In genomic region chr3:17645074-17645698, GRCh38 we compare ENCODE assay signal across 8 cellular contexts.
DNase-seq lines count a peak whose midpoint lies in the region; ATAC-seq, FAIRE-seq and TF ChIP-seq lines count a peak whose summit lies in the region.

No MANE protein-coding gene starts in this region.

- peak; percentile 85 for TF ChIP-seq CTCF in PC-3 (conservative IDR thresholded peaks at IDR 0.05; ENCODE audit: low read depth, low read length)
- peak; percentile 51 to 61 for TF ChIP-seq CTCF in endothelial cell of umbilical vein (IDR thresholded peaks at IDR 0.05; ENCODE audit: extremely low read depth in 1 of 2, insufficient read depth in 1 of 2, low read depth in 1 of 2, low read length in 2 of 2)

- no peaks in the 10 kb centered on the region for H3K9me2 ChIP-seq in PC-3 (replicated peaks; ENCODE audit: low read length)

- H3K4me1 ChIP-seq in PC-3 (ENCODE audit: insufficient read depth, low read length) (peaks cover 4% of the 10 kb centered on the region; the same call in 1 of the 2 replicates), endothelial cell of umbilical vein (ENCODE audit: control insufficient read depth, extremely low read depth, insufficient read depth, low read length) (peaks cover 8% of the 10 kb centered on the region)

- no peaks in the 10 kb centered on the region for H3K27me3 ChIP-seq in PC-3 (ENCODE audit: low read length)
- no peaks in the 10 kb centered on the region for H3K27me3 ChIP-seq in endothelial cell of umbilical vein (ENCODE audit: control insufficient read depth in 2 of 2, insufficient read depth in 2 of 2, low read length in 2 of 2)

- no peak overlapping the region for H3K9ac ChIP-seq in PC-3 (ENCODE audit: low read length)
- H3K9ac ChIP-seq in endothelial cell of umbilical vein (replicated peaks; ENCODE audit: extremely low read depth, insufficient read depth, low read length), result no peak overlapping the region

- H3K9me3 Mint-ChIP-seq in activated naive CD4-positive, alpha-beta T cell treated with anti-CD3 and anti-CD28 coated beads for 36 hours, result peaks cover 7% of the 10 kb centered on the region

- no peaks in the 10 kb centered on the region for H3K27me3 Mint-ChIP-seq in activated naive CD4-positive, alpha-beta T cell treated with anti-CD3 and anti-CD28 coated beads for 36 hours (ENCODE audit: low read depth)

- H3K9me3 ChIP-seq in PC-3 (ENCODE audit: low read length) (no peaks in the 10 kb centered on the region), endothelial cell of umbilical vein (replicated peaks; ENCODE audit: control insufficient read depth, insufficient read depth, low read length) (no peaks in the 10 kb centered on the region)

- H2AFZ ChIP-seq in PC-3 (ENCODE audit: low read length), result no peak overlapping the region
- H2AFZ ChIP-seq in endothelial cell of umbilical vein (ENCODE audit: low read depth, low read length), result no peak overlapping the region

- no peak overlapping the region for H3K4me3 Mint-ChIP-seq in activated naive CD4-positive, alpha-beta T cell treated with anti-CD3 and anti-CD28 coated beads for 36 hours

- H3K36me3 Mint-ChIP-seq in activated naive CD4-positive, alpha-beta T cell treated with anti-CD3 and anti-CD28 coated beads for 36 hours (ENCODE audit: low read depth), result peaks cover 6% of the 10 kb centered on the region

- CTCF ChIA-PET in PC-3 (lab: Charles Lee), result interaction anchor here (0.6 to 1.6 kb wide), 7 partner anchors 8 to 198 kb away, joined by 3 to 21 read pairs (median 4); partner anchors contain the start of gene TBC1D5
- CTCF ChIA-PET in endothelial cell of umbilical vein (lab: Charles Lee), result interaction anchor here (0.5 to 5.6 kb wide), 85 partner anchors 8 to 1042 kb away, joined by 3 to 207 read pairs (median 5); partner anchors contain the start of gene TBC1D5
- CTCF ChIA-PET in activated naive CD4-positive, alpha-beta T cell treated with anti-CD3 and anti-CD28 coated beads for 36 hours (lab: Charles Lee), result interaction anchor here (0.7 to 1.6 kb wide), 5 partner anchors 14 to 196 kb away, joined by 3 to 12 read pairs (median 3); no protein-coding TSS in a partner anchor

- peak; percentile 55 for FAIRE-seq in endothelial cell of umbilical vein (lab: Jason Lieb, UNC)

- peak; percentile 89 for ATAC-seq in PC-3
- ATAC-seq in HG03571 (IDR thresholded peaks at IDR 0.05; ENCODE audit: unreplicated experiment), result no peak

- H3K27ac ChIP-seq in PC-3 (ENCODE audit: low read length) (no peak overlapping the region), endothelial cell of umbilical vein (ENCODE audit: insufficient read depth, low read depth, low read length) (no peak overlapping the region)

- no peaks in the 10 kb centered on the region for H3K79me2 ChIP-seq in PC-3 (ENCODE audit: low read length)
- H3K79me2 ChIP-seq in endothelial cell of umbilical vein (ENCODE audit: control insufficient read depth, insufficient read depth, low read length), result peaks cover 1% of the 10 kb centered on the region

- H3K4me2 ChIP-seq in PC-3 (ENCODE audit: low read length) (no peak overlapping the region), endothelial cell of umbilical vein (ENCODE audit: insufficient read depth, low read length) (no peak overlapping the region)

- peak; percentile 44 for DNase-seq in D341Med (ENCODE audit: low spot score)
- peak; percentile 45 for DNase-seq in HuH-7.5 (ENCODE audit: low spot score)
- DNase-seq in PC-3, result peak; percentile 85
- DNase-seq in endothelial cell of umbilical vein (ENCODE audit: low read depth, low spot score), result peak; percentile 76
- DNase-seq in myocyte (ENCODE audit: low read depth), result peak; percentile 71
- DNase-seq in activated naive CD4-positive, alpha-beta T cell treated with anti-CD3 and anti-CD28 coated beads for 36 hours, result no peak
- no peak for DNase-seq in ecto neural progenitor cell (ENCODE audit: low spot score)

- no peak for TF ChIP-seq POLR2A in endothelial cell of umbilical vein (IDR thresholded peaks at IDR 0.05; ENCODE audit: low read depth, low read length)

- intact Hi-C loops in PC-3 (cut with micrococcal nuclease), result loop anchor here (1.0 to 10.0 kb wide), 6 partner anchors 97 to 742 kb away; partner anchors contain the start of gene TBC1D5
- intact Hi-C loops in endothelial cell of umbilical vein (cut with micrococcal nuclease), result loop anchor here (1.0 to 10.0 kb wide), 5 partner anchors 83 to 210 kb away; partner anchors contain the start of gene TBC1D5
- intact Hi-C loops in activated naive CD4-positive, alpha-beta T cell treated with anti-CD3 and anti-CD28 coated beads for 36 hours (cut with micrococcal nuclease), result loop anchor here (1.0 kb wide), 1 partner anchor 196 kb away; no protein-coding TSS in a partner anchor

- H3K27ac Mint-ChIP-seq in activated naive CD4-positive, alpha-beta T cell treated with anti-CD3 and anti-CD28 coated beads for 36 hours, result no peak overlapping the region

- H3K36me3 ChIP-seq in PC-3 (ENCODE audit: low read depth, low read length) (no peaks in the 10 kb centered on the region), endothelial cell of umbilical vein (ENCODE audit: control insufficient read depth in 2 of 2, extremely low read depth in 1 of 2, insufficient read depth in 2 of 2, low read length in 2 of 2) (no peaks in the 10 kb centered on the region)

- POLR2A ChIA-PET in PC-3 (lab: Charles Lee; ENCODE audit: unreplicated experiment), result no interaction called here
- POLR2A ChIA-PET in endothelial cell of umbilical vein (lab: Charles Lee), result no interaction called here

- no peaks in the 10 kb centered on the region for H3K9me1 ChIP-seq in endothelial cell of umbilical vein (replicated peaks; ENCODE audit: control insufficient read depth, extremely low read depth, insufficient read depth, low read length)

- H4K20me1 ChIP-seq in PC-3 (ENCODE audit: low read length) (no peaks in the 10 kb centered on the region), endothelial cell of umbilical vein (replicated peaks; ENCODE audit: control insufficient read depth, extremely low read depth, insufficient read depth, low read length) (no peaks in the 10 kb centered on the region)

- dilution Hi-C loops in endothelial cell of umbilical vein (cut with MboI; ENCODE audit: extremely low pct_ligation_motif_present, low sequenced_read_pairs), result no loop called here

- H3F3A ChIP-seq in PC-3 (ENCODE audit: low read length, unreplicated experiment), result no peaks in the 10 kb centered on the region

- no TSS peak for BruUV-seq in PC-3 (replicated peaks; lab: Mats Ljungman, UMichigan)
- BruUV-seq in endothelial cell of umbilical vein (replicated peaks; lab: Mats Ljungman, UMichigan), result no TSS peak

- H3K4me1 Mint-ChIP-seq in activated naive CD4-positive, alpha-beta T cell treated with anti-CD3 and anti-CD28 coated beads for 36 hours (ENCODE audit: low read depth), result peaks cover 8% of the 10 kb centered on the region

- H3K4me3 ChIP-seq in PC-3 (ENCODE audit: low read length) (no peak overlapping the region), endothelial cell of umbilical vein (replicated peaks in 1 of 3; ENCODE audit: insufficient read depth in 1 of 3, low read depth in 1 of 3, low read length in 3 of 3) (no peak overlapping the region)

TF ChIP-seq in endothelial cell of umbilical vein, 7 proteins besides CTCF, POLR2A, EP300 and RAD21:
- TF ChIP-seq EZH2 (IDR thresholded peaks at IDR 0.05; ENCODE audit: borderline replicate concordance, low read depth, low read length, severe bottlenecking), result no peak
- no peak for TF ChIP-seq GATA2 (IDR thresholded peaks at IDR 0.05; ENCODE audit: insufficient read depth, insufficient read length, low read depth, low read length)
TF ChIP-seq in endothelial cell of umbilical vein: peak in this region for 0.

Comparison
In these comparisons a context has a peak if more than half of its experiments do, and no peak if none do; other contexts are left out.
1. DNase-seq: peak in D341Med (single experiment), HuH-7.5 (single experiment), PC-3 (single experiment), endothelial cell of umbilical vein (single experiment) and myocyte (single experiment); none in activated naive CD4-positive, alpha-beta T cell treated with anti-CD3 and anti-CD28 coated beads for 36 hours (single experiment) and ecto neural progenitor cell (single experiment).